ENCODE assay signal across 14 cellular contexts in the genomic region with DNA sequence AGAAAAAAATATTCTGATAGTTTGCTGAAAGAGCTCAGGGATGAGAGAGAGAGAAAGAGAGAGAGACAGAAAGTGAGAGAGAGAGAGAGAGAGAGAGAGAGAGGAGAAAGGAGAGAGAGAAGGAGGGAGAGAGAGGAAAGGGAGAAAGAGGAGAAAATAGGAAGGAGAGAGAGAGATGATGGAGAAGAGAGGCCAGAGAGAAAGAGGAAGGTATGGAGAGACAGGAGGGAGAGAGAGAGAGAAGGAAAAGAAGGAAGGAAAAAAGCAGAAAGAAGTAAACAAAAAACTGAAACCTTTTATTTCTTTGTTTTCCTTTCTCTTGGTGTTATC.
DNase-seq lines count a peak whose midpoint lies in the region; ATAC-seq, FAIRE-seq and TF ChIP-seq lines count a peak whose summit lies in the region.
"Had no signal": no experiment of that assay in that cellular context is flagged by ENCODE, and none has a peak within 500 bp of the region (broad histone marks: within the 10 kb centered on the region; RNA-seq: fewer than 3 reads in every experiment).

No MANE protein-coding gene starts in this region.

- ATAC-seq in A549, result no peak
- no peak for ATAC-seq in CD8-positive, alpha-beta T cell
- no peak for ATAC-seq in foreskin keratinocyte

- H3K27ac ChIP-seq in A549 (peak overlapping the region; percentile 0 to 56; a peak in 3 of 6 replicates), muscle layer of duodenum (ENCODE audit: low read length) (peak overlapping the region; percentile 39), foreskin keratinocyte (no peak overlapping the region), PC-9 (no peak overlapping the region)
- H3K27ac ChIP-seq in CD8-positive, alpha-beta T cell (ENCODE audit: low read depth, low read length), result no peak overlapping the region

- no peaks in the 10 kb centered on the region for H3K9me3 ChIP-seq in A549
- no peaks in the 10 kb centered on the region for H3K9me3 ChIP-seq in CD8-positive, alpha-beta T cell (ENCODE audit: low read length)
- H3K9me3 ChIP-seq in adipocyte (ENCODE audit: control insufficient read depth, low read length), result no peaks in the 10 kb centered on the region
- no peaks in the 10 kb centered on the region for H3K9me3 ChIP-seq in muscle layer of duodenum (ENCODE audit: control insufficient read depth in 1 of 2, low read length in 2 of 2)
- H3K9me3 ChIP-seq in PC-9 (ENCODE audit: insufficient read depth, low read depth), result peaks cover 8% of the 10 kb centered on the region; the same call in 1 of the 2 replicates

- no peaks in the 10 kb centered on the region for H3K9me2 ChIP-seq in PC-9 (ENCODE audit: insufficient read depth)

- no peaks in the 10 kb centered on the region for H3K79me2 ChIP-seq in PC-9 (ENCODE audit: low read depth)

- intact Hi-C loops in CD8-positive, alpha-beta T cell (cut with DNase I, micrococcal nuclease), result no loop called here
- intact Hi-C loops in PC-9 (cut with micrococcal nuclease; ENCODE audit: unreplicated experiment), result loop anchor here (10.0 kb wide), 2 partner anchors 399 to 689 kb away; a partner anchor contains a TSS

- TF ChIP-seq CTCF in A549 (IDR thresholded peaks at IDR 0.05) (no peak), foreskin keratinocyte (conservative IDR thresholded peaks at IDR 0.05) (no peak), glutamatergic neuron (IDR thresholded peaks at IDR 0.05; ENCODE audit: partially characterized antibody, unreplicated experiment) (no peak), PC-9 (conservative IDR thresholded peaks at IDR 0.05) (no peak)
- no peak for TF ChIP-seq CTCF in CD8-positive, alpha-beta T cell (IDR thresholded peaks at IDR 0.05)

- H3K4me2 ChIP-seq in A549 (peak overlapping the region; percentile 16; the same call in 1 of the 3 replicates), PC-9 (no peak overlapping the region)

- TF ChIP-seq POLR2A in A549 (IDR thresholded peaks at IDR 0.05; ENCODE audit: low read length), result no peak

- no peaks in the 10 kb centered on the region for H4K20me1 ChIP-seq in PC-9 (ENCODE audit: insufficient read depth)

- CTCF ChIA-PET in A549 (lab: Yijun Ruan, JAX) (no interaction called here), PC-9 (lab: Charles Lee) (interaction anchor here (0.6 kb wide), 1 partner anchor 236 kb away, joined by 3 read pairs; no protein-coding TSS in a partner anchor)
- CTCF ChIA-PET in CD8-positive, alpha-beta T cell (lab: Charles Lee), result interaction anchor here (0.7 to 1.2 kb wide), 3 partner anchors 521 to 688 kb away, joined by 3 to 5 read pairs (median 3); a partner anchor contains a TSS

- no peak for FAIRE-seq in A549 (lab: Jason Lieb, UNC)
- FAIRE-seq: GM12891, HTR-8/SVneo had no signal

- H3K4me3 ChIP-seq in A549 (no peak overlapping the region), adipocyte (ENCODE audit: low read length) (peak overlapping the region; percentile 56), muscle layer of duodenum (ENCODE audit: low read depth in 1 of 2, low read length in 2 of 2) (no peak overlapping the region), PC-9 (no peak overlapping the region)
- H3K4me3 ChIP-seq in CD8-positive, alpha-beta T cell (ENCODE audit: low read depth, low read length), result no peak overlapping the region

- no peak for TF ChIP-seq EP300 in A549 (IDR thresholded peaks at IDR 0.05)

- POLR2A ChIA-PET in A549 (lab: Yijun Ruan, JAX) (no interaction called here), PC-9 (lab: Charles Lee; ENCODE audit: unreplicated experiment) (no interaction called here)
- POLR2A ChIA-PET in CD8-positive, alpha-beta T cell (lab: Charles Lee), result interaction anchor here (0.8 kb wide), 1 partner anchor 26 kb away, joined by 6 read pairs; no protein-coding TSS in a partner anchor

- DNase-seq in A549 (ENCODE audit: low read depth in 1 of 2, low spot score in 1 of 2), result no peak
- no peak for DNase-seq in CD8-positive, alpha-beta T cell
- DNase-seq in adipocyte (ENCODE audit: low read depth), result no peak
- DNase-seq in foreskin keratinocyte, result no peak
- no peak for DNase-seq in glutamatergic neuron
- no peak for DNase-seq in PC-9
- DNase-seq in GDM1 (lab: John Stamatoyannopoulos, UW), result no peak
- DNase-seq: activated gamma-delta T cell treated with Interleukin-2 at 50 U/mL for 16 hours; effector CD8-positive, alpha-beta T cell; NCI-H1436; stimulated activated naive CD4-positive, alpha-beta T cell treated with Interleukin-2 at 50 U/mL for 16 hours had no signal

- H3K27ac Mint-ChIP-seq in CD8-positive, alpha-beta T cell, result peak overlapping the region; percentile 15
- no peak overlapping the region for H3K27ac Mint-ChIP-seq in glutamatergic neuron (ENCODE audit: unreplicated experiment)

- no peaks in the 10 kb centered on the region for H3K27me3 ChIP-seq in CD8-positive, alpha-beta T cell (ENCODE audit: insufficient read depth, low read length)
- no peaks in the 10 kb centered on the region for H3K27me3 ChIP-seq in adipocyte (replicated peaks; ENCODE audit: control insufficient read depth, insufficient read depth, low read length)
- no peaks in the 10 kb centered on the region for H3K27me3 ChIP-seq in muscle layer of duodenum (ENCODE audit: low read depth, low read length)
- no peaks in the 10 kb centered on the region for H3K27me3 ChIP-seq in foreskin keratinocyte
- H3K27me3 ChIP-seq in PC-9 (ENCODE audit: insufficient read depth, low read depth), result no peaks in the 10 kb centered on the region

- H3K36me3 Mint-ChIP-seq in CD8-positive, alpha-beta T cell, result no peaks in the 10 kb centered on the region
- no peaks in the 10 kb centered on the region for H3K36me3 Mint-ChIP-seq in glutamatergic neuron (ENCODE audit: unreplicated experiment)

- no peak for TF ChIP-seq RAD21 in A549 (conservative IDR thresholded peaks at IDR 0.05 in 1 of 2, IDR thresholded peaks at IDR 0.05 in 1 of 2)

- H3K9me3 Mint-ChIP-seq in CD8-positive, alpha-beta T cell, result no peaks in the 10 kb centered on the region
- no peaks in the 10 kb centered on the region for H3K9me3 Mint-ChIP-seq in glutamatergic neuron (ENCODE audit: unreplicated experiment)

- peaks cover 30% of the 10 kb centered on the region for H3K4me1 Mint-ChIP-seq in CD8-positive, alpha-beta T cell (ENCODE audit: low read depth)
- peaks cover 3% of the 10 kb centered on the region for H3K4me1 Mint-ChIP-seq in glutamatergic neuron (ENCODE audit: low read depth, unreplicated experiment)

- H3F3A ChIP-seq in PC-9 (ENCODE audit: insufficient read depth, low read depth), result peaks cover 9% of the 10 kb centered on the region

- H3K4me3 Mint-ChIP-seq in CD8-positive, alpha-beta T cell, result peak overlapping the region; percentile 6
- no peak overlapping the region for H3K4me3 Mint-ChIP-seq in glutamatergic neuron (ENCODE audit: unreplicated experiment)

- H3K27me3 Mint-ChIP-seq in CD8-positive, alpha-beta T cell (ENCODE audit: low read depth), result no peaks in the 10 kb centered on the region
- H3K27me3 Mint-ChIP-seq in glutamatergic neuron (ENCODE audit: unreplicated experiment), result no peaks in the 10 kb centered on the region

- no peaks in the 10 kb centered on the region for H3K36me3 ChIP-seq in CD8-positive, alpha-beta T cell (ENCODE audit: insufficient read depth, low read length)
- H3K36me3 ChIP-seq in adipocyte (ENCODE audit: control insufficient read depth, insufficient read depth, low read length, severe bottlenecking) (no peaks in the 10 kb centered on the region), muscle layer of duodenum (ENCODE audit: control insufficient read depth in 1 of 2, insufficient read depth in 2 of 2, low read length in 2 of 2) (peaks cover 0 to 4% of the 10 kb centered on the region in 2 donors), PC-9 (ENCODE audit: low read depth) (no peaks in the 10 kb centered on the region)

- peaks cover 44% of the 10 kb centered on the region for H3K4me1 ChIP-seq in A549
- H3K4me1 ChIP-seq in CD8-positive, alpha-beta T cell (ENCODE audit: insufficient read depth, low read length), result peaks cover 19% of the 10 kb centered on the region
- H3K4me1 ChIP-seq in adipocyte (ENCODE audit: control insufficient read depth, insufficient read depth, low read length), result peaks cover 33% of the 10 kb centered on the region
- H3K4me1 ChIP-seq in muscle layer of duodenum (ENCODE audit: control insufficient read depth in 1 of 2, insufficient read depth in 2 of 2, low read length in 2 of 2), result peaks cover 12 to 31% of the 10 kb centered on the region in 2 donors
- peaks cover 11% of the 10 kb centered on the region for H3K4me1 ChIP-seq in foreskin keratinocyte
- peaks cover 12% of the 10 kb centered on the region for H3K4me1 ChIP-seq in PC-9 (replicated peaks; ENCODE audit: insufficient read depth)

- peak overlapping the region; percentile 72 for H3K9ac ChIP-seq in adipocyte (ENCODE audit: low read length)

- BruUV-seq in PC-9 (replicated peaks; lab: Mats Ljungman, UMichigan), result no TSS peak

- no peak overlapping the region for H2AFZ ChIP-seq in PC-9

TF ChIP-seq in A549, 52 proteins besides CTCF, POLR2A, EP300 and RAD21 (continues in another document):
- TF ChIP-seq ESRRA (IDR thresholded peaks at IDR 0.05; ENCODE audit: borderline replicate concordance, low read length) (no peak), KDM5A (IDR thresholded peaks at IDR 0.05) (no peak), NR3C1 (IDR thresholded peaks at IDR 0.05) (no peak), EHF (CRISPR knock-in tag; IDR thresholded peaks at IDR 0.05) (no peak), JUN (IDR thresholded peaks at IDR 0.05) (no peak), CHD2 (IDR thresholded peaks at IDR 0.05; ENCODE audit: low read length, partially characterized antibody) (no peak), HEYL (CRISPR knock-in tag; IDR thresholded peaks at IDR 0.05) (no peak)
- TF ChIP-seq, protein P1, sequence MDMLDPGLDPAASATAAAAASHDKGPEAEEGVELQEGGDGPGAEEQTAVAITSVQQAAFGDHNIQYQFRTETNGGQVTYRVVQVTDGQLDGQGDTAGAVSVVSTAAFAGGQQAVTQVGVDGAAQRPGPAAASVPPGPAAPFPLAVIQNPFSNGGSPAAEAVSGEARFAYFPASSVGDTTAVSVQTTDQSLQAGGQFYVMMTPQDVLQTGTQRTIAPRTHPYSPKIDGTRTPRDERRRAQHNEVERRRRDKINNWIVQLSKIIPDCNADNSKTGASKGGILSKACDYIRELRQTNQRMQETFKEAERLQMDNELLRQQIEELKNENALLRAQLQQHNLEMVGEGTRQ (IDR thresholded peaks at IDR 0.05), result no peak
- TF ChIP-seq, protein P2, sequence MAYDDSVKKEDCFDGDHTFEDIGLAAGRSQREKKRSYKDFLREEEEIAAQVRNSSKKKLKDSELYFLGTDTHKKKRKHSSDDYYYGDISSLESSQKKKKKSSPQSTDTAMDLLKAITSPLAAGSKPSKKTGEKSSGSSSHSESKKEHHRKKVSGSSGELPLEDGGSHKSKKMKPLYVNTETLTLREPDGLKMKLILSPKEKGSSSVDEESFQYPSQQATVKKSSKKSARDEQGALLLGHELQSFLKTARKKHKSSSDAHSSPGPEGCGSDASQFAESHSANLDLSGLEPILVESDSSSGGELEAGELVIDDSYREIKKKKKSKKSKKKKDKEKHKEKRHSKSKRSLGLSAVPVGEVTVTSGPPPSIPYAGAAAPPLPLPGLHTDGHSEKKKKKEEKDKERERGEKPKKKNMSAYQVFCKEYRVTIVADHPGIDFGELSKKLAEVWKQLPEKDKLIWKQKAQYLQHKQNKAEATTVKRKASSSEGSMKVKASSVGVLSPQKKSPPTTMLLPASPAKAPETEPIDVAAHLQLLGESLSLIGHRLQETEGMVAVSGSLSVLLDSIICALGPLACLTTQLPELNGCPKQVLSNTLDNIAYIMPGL (CRISPR knock-in tag; IDR thresholded peaks at IDR 0.05; ENCODE audit: borderline replicate concordance), result no peak

Comparison
In these comparisons a context has a peak if more than half of its experiments do, and no peak if none do; other contexts are left out.
1. H3K27ac ChIP-seq: peak in A549 (2 of 2) and muscle layer of duodenum (single experiment); none in CD8-positive, alpha-beta T cell (single experiment), foreskin keratinocyte (single experiment) and PC-9 (single experiment).